Comparison of ENCODE assay signal across 8 cellular contexts in genomic region chr3:51538115-51538458, GRCh38. TPM values are rescaled to one million over a fixed set of nuclear protein-coding genes. Genes with fewer than 3 reads are reported as not detected.
DNase-seq lines count a peak whose midpoint lies in the region; ATAC-seq lines count a peak whose summit lies in the region.

No MANE protein-coding gene starts in this region.

- H3K4me1 ChIP-seq in skeletal muscle satellite cell (ENCODE audit: control insufficient read depth, insufficient read depth, low read length): peaks cover 21% of the 10 kb centered on the region

- H3K4me3 Mint-ChIP-seq in activated naive CD8-positive, alpha-beta T cell treated with anti-CD3 and anti-CD28 coated beads for 36 hours: peak overlapping the region; percentile 92

- H3K9me3 ChIP-seq in skeletal muscle satellite cell (replicated peaks; ENCODE audit: low read length): no peaks in the 10 kb centered on the region

- no peaks in the 10 kb centered on the region for H3K27me3 Mint-ChIP-seq in activated naive CD8-positive, alpha-beta T cell treated with anti-CD3 and anti-CD28 coated beads for 36 hours

- H3K36me3 ChIP-seq in skeletal muscle satellite cell (ENCODE audit: insufficient read depth, low read length): peaks cover 2% of the 10 kb centered on the region

- peak overlapping the region; percentile 95 for H3K4me2 ChIP-seq in skeletal muscle satellite cell (ENCODE audit: low read length)

- H3K27me3 ChIP-seq in skeletal muscle satellite cell (ENCODE audit: control insufficient read depth, insufficient read depth, low read length): peaks cover under 1% of the 10 kb centered on the region

- peak overlapping the region; percentile 92 for H3K27ac Mint-ChIP-seq in activated naive CD8-positive, alpha-beta T cell treated with anti-CD3 and anti-CD28 coated beads for 36 hours

- H3K9me3 Mint-ChIP-seq in activated naive CD8-positive, alpha-beta T cell treated with anti-CD3 and anti-CD28 coated beads for 36 hours: no peaks in the 10 kb centered on the region

- ATAC-seq in HG03159 (IDR thresholded peaks at IDR 0.05; ENCODE audit: unreplicated experiment) (peak; percentile 7), HG02981 (IDR thresholded peaks at IDR 0.05; ENCODE audit: unreplicated experiment) (no peak)

- peaks cover 24% of the 10 kb centered on the region for H3K4me1 Mint-ChIP-seq in activated naive CD8-positive, alpha-beta T cell treated with anti-CD3 and anti-CD28 coated beads for 36 hours

- peak overlapping the region; percentile 76 for H3K4me3 ChIP-seq in iPS-11a (ENCODE audit: low read depth, low read length)
- H3K4me3 ChIP-seq in skeletal muscle satellite cell (ENCODE audit: low read length): peak overlapping the region; percentile 85

- DNase-seq in D341Med (ENCODE audit: low spot score): peak; percentile 57
- DNase-seq in activated naive CD8-positive, alpha-beta T cell treated with anti-CD3 and anti-CD28 coated beads for 36 hours: peak; percentile 4
- no peak for DNase-seq in AML-193 (lab: John Stamatoyannopoulos, UW)
- DNase-seq in KG1 (lab: John Stamatoyannopoulos, UW): no peak

- H3K36me3 Mint-ChIP-seq in activated naive CD8-positive, alpha-beta T cell treated with anti-CD3 and anti-CD28 coated beads for 36 hours: peaks cover 8% of the 10 kb centered on the region

- H3K9ac ChIP-seq in skeletal muscle satellite cell (ENCODE audit: low read depth, low read length): peak overlapping the region; percentile 99

RNA-seq across cellular contexts. Expression of gene RAD54L2, which starts 0.4 kb away (rescaled TPM):
- 10 to 100 TPM; 26.4 to 28.0 TPM for total RNA-seq in activated naive CD8-positive, alpha-beta T cell treated with anti-CD3 and anti-CD28 coated beads for 36 hours
- total RNA-seq in skeletal muscle satellite cell (2012; rRNA removed): 14.0 and 16.5 TPM in 2 replicates

RNA-seq across cellular contexts. Expression of gene DCAF1, which starts 38.3 kb away (rescaled TPM):
- 10 to 100 TPM; 40.7 to 42.4 TPM for total RNA-seq in activated naive CD8-positive, alpha-beta T cell treated with anti-CD3 and anti-CD28 coated beads for 36 hours
- 11.8 and 11.9 TPM in 2 replicates for total RNA-seq in skeletal muscle satellite cell (2012; rRNA removed)

Comparison
In these comparisons a context has a peak if more than half of its experiments do, and no peak if none do; other contexts are left out.
1. DNase-seq: peak in D341Med (single experiment) and activated naive CD8-positive, alpha-beta T cell treated with anti-CD3 and anti-CD28 coated beads for 36 hours (single experiment); none in AML-193 (0 of 2) and KG1 (single experiment).